In the genomic region with DNA sequence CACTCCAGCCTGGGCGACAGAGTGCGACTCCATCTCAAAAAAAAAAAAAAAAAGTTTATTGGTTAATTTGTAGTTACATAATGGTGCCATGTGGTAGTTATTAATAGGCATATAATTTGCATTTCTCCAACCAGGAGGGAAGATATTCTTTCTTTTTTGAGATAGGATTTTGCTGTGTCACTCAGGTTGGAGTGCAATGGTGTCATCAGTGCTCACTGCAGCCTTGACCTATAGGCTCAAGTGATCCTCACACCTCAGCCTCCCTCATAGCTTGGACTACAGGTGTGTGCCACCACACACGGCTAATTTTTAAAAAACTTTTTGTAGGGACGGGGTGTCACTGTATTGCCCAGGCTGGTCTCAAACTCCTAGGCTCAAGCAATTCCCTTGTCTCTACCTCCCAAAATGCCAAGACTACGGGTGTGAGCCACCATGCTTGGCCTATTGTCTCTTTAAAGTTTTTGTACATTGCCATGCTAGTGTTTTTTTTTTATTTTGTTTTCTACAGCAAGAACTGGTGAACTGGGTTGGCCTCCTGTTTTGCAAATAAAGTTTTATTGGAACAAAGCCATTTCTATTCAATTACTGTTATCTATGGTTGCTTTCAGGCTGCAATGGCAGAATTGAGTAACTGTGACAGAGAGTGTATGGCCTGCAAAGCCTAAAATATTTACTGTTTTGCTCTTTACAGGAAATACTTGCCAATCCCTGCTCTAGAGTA, we compare ENCODE assay signal across 1 cellular context.
TF ChIP-seq lines count a peak whose summit lies in the region.

No MANE protein-coding gene starts in this region.

TF ChIP-seq in K562, 482 proteins besides CTCF, POLR2A, EP300 and RAD21 (continued from another document):
- TF ChIP-seq ZBTB33 (CRISPR knock-in tag; IDR thresholded peaks at IDR 0.05) (no peak), MAFG (tag; conservative IDR thresholded peaks at IDR 0.05) (peak; percentile 47), PRPF4 (IDR thresholded peaks at IDR 0.05; ENCODE audit: insufficient read depth, low read depth, low read length, poor library complexity, severe bottlenecking) (no peak), NFE2 (IDR thresholded peaks at IDR 0.05; ENCODE audit: low read depth) (peak; percentile 56), ZNF507 (tag; conservative IDR thresholded peaks at IDR 0.05) (no peak), KDM4B (IDR thresholded peaks at IDR 0.05; ENCODE audit: borderline replicate concordance in 2 of 2, low read depth in 1 of 2) (no peak), CEBPB (tag; IDR thresholded peaks at IDR 0.05) (no peak), CREB5 (CRISPR knock-in tag; IDR thresholded peaks at IDR 0.05) (no peak), RB1 (IDR thresholded peaks at IDR 0.05; ENCODE audit: low read depth) (no peak)
